In genomic region chr7:157010588-157011332, GRCh38 we compare ENCODE assay signal across 8 cellular contexts. TPM values are rescaled to one million over a fixed set of nuclear protein-coding genes. Genes with fewer than 3 reads are reported as not detected.
DNase-seq lines count a peak whose midpoint lies in the region; ATAC-seq and TF ChIP-seq lines count a peak whose summit lies in the region.

MNX1 (minus strand) TSS chr7:157010663; CDS start chr7:157010350, 313 bp downstream.

- H3K9me3 ChIP-seq in Caco-2 (no peaks in the 10 kb centered on the region), psoas muscle (no peaks in the 10 kb centered on the region)

- H3K27me3 ChIP-seq in Caco-2 (replicated peaks; ENCODE audit: control insufficient read depth, insufficient read depth, low read length) (no peaks in the 10 kb centered on the region), psoas muscle (ENCODE audit: insufficient read depth in 3 of 3, low read length in 2 of 3) (peaks cover 0 to 97% (median 55%) of the 10 kb centered on the region in 3 donors)

- intact Hi-C loops in Caco-2 (cut with micrococcal nuclease; ENCODE audit: unreplicated experiment): loop anchor here (2.0 kb wide), 1 partner anchor 128 kb away; the partner anchor contains the start of gene UBE3C
- intact Hi-C loops in psoas muscle (cut with DNase I): no loop called here

- H3K4me1 ChIP-seq in Caco-2: peaks cover 40% of the 10 kb centered on the region
- H3K4me1 ChIP-seq in psoas muscle: peaks cover 11% of the 10 kb centered on the region

- H3K4me1 Mint-ChIP-seq in Caco-2 (ENCODE audit: low read depth, unreplicated experiment) (peaks cover 25% of the 10 kb centered on the region), glutamatergic neuron (ENCODE audit: low read depth, unreplicated experiment) (peaks cover 9% of the 10 kb centered on the region)

- H3K36me3 ChIP-seq in Caco-2 (ENCODE audit: control insufficient read depth, insufficient read depth, low read length) (peaks cover 2% of the 10 kb centered on the region; the same call in 1 of the 2 replicates), psoas muscle (ENCODE audit: insufficient read depth in 1 of 2, low read depth in 1 of 2) (no peaks in the 10 kb centered on the region)

- peak; percentile 85 for ATAC-seq in GM19324 (IDR thresholded peaks at IDR 0.05; ENCODE audit: low FRiP score, unreplicated experiment)
- peak; percentile 61 for ATAC-seq in HG03196 (IDR thresholded peaks at IDR 0.05; ENCODE audit: unreplicated experiment)
- ATAC-seq in psoas muscle: peak; percentile 96 to 99 (median 99)

- H3K36me3 Mint-ChIP-seq in Caco-2 (ENCODE audit: insufficient read depth, unreplicated experiment) (peaks cover 42% of the 10 kb centered on the region), glutamatergic neuron (ENCODE audit: unreplicated experiment) (no peaks in the 10 kb centered on the region)

- peak within 1 kb of the TSS; percentile 89 for H3K4me3 ChIP-seq in Caco-2 (ENCODE audit: low read depth, low read length)
- H3K4me3 ChIP-seq in psoas muscle: peak within 1 kb of the TSS; percentile 82

- DNase-seq in Caco-2 (peak; percentile 93 to 97), NCI-H446 treated with DMSO at 0.1 percent for 48 hours (lab: John Stamatoyannopoulos, UW) (peak; percentile 53), glutamatergic neuron (peak; percentile 88), psoas muscle (peak; percentile 58 to 85), medulla oblongata (ENCODE audit: extremely low spot score) (no peak)
- peak; percentile 57 to 66 for DNase-seq in activated T-cell treated with anti-CD3 and anti-CD28 coated beads, Interleukin-2, amount 50 U/mL, for 48 hours

- peak within 1 kb of the TSS; percentile 91 for H3K27ac Mint-ChIP-seq in Caco-2 (ENCODE audit: unreplicated experiment)
- H3K27ac Mint-ChIP-seq in glutamatergic neuron (ENCODE audit: unreplicated experiment): no peak within 1 kb of the TSS

- WGBS in psoas muscle, 3 donors: 0 to 1% (median 1%) methylated on average over 52 to 87 of the region's 87 CpGs

- H3K4me3 Mint-ChIP-seq in Caco-2 (ENCODE audit: unreplicated experiment) (peak within 1 kb of the TSS; percentile 97), glutamatergic neuron (ENCODE audit: unreplicated experiment) (peak within 1 kb of the TSS; percentile 73)

- H3K27ac ChIP-seq in psoas muscle: no peak within 1 kb of the TSS

- POLR2A ChIA-PET in Caco-2 (lab: Charles Lee): interaction anchor here (1.1 to 1.5 kb wide), 2 partner anchors 17 to 126 kb away, joined by 3 to 4 read pairs; no protein-coding TSS in a partner anchor

- H3K9me3 Mint-ChIP-seq in Caco-2 (ENCODE audit: unreplicated experiment) (no peaks in the 10 kb centered on the region), glutamatergic neuron (ENCODE audit: unreplicated experiment) (peaks cover 13% of the 10 kb centered on the region)

- H3K27me3 Mint-ChIP-seq in Caco-2 (ENCODE audit: insufficient read depth, unreplicated experiment) (no peaks in the 10 kb centered on the region), glutamatergic neuron (ENCODE audit: unreplicated experiment) (peaks cover 35% of the 10 kb centered on the region)

- CTCF ChIA-PET in Caco-2 (lab: Charles Lee): interaction anchor here (1.0 to 1.3 kb wide), 2 partner anchors 41 to 126 kb away, joined by 6 read pairs; no protein-coding TSS in a partner anchor

- TF ChIP-seq CTCF in Caco-2 (IDR thresholded peaks at IDR 0.05; ENCODE audit: insufficient read depth in 1 of 2, low read depth in 1 of 2, low read length in 1 of 2, severe bottlenecking in 1 of 2, unreplicated experiment in 1 of 2) (no peak), glutamatergic neuron (IDR thresholded peaks at IDR 0.05; ENCODE audit: partially characterized antibody, unreplicated experiment) (no peak), psoas muscle (IDR thresholded peaks at IDR 0.05) (no peak)

- no TSS peak for BruUV-seq in Caco-2 (replicated peaks; lab: Mats Ljungman, UMichigan)

RNA-seq across cellular contexts. Expression of gene MNX1, which starts in this region (rescaled TPM):
- total RNA-seq in Caco-2 (2022) (34.0 and 36.5 TPM in 2 replicates), glutamatergic neuron (ENCODE audit: unreplicated experiment) (0.59 TPM), psoas muscle (not detected)
- not detected for polyA plus RNA-seq in psoas muscle

Comparison
In these comparisons a context has a peak if more than half of its experiments do, and no peak if none do; other contexts are left out.
1. RNA of gene MNX1 (total RNA-seq): 34.0 to 36.5 TPM in Caco-2; 0.59 TPM in glutamatergic neuron (single experiment) and not detected in psoas muscle; every median in the first group is over 10 times any median in the second.
2. Peak in DNase-seq in glutamatergic neuron; RNA of the gene not detected or under 1 TPM.
3. Peak in DNase-seq, ATAC-seq and H3K4me3 ChIP-seq in psoas muscle; RNA of the gene not detected or under 1 TPM.
4. Peak in every context shown above with its lines, with median percentiles within 50 percentile points of each other: ATAC-seq.